In the genomic region with DNA sequence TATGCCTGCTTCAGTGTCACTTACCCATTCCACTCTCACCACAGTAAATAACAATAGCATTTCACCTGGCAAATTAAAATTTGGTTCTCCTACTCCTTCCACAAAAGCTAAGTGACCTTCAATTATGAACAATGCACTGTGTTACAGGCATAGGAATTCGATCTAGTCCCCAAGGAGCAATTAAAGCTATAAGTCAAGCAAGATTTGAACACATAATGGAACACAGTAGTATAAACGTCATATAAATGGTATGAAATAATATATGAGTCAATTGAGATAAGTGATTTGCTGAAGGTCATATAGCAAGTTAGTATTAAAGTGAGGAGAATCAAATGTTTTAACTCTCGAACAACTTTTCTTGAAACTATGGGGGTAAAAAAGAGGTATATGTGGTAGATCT, we compare ENCODE assay signal across 19 cellular contexts.
"Had no signal": no experiment of that assay in that cellular context is flagged by ENCODE, and none has a peak within 500 bp of the region (broad histone marks: within the 10 kb centered on the region; RNA-seq: fewer than 3 reads in every experiment).

No MANE protein-coding gene starts in this region.

- H3K27me3 ChIP-seq: colonic mucosa, heart left ventricle, right lobe of liver, stomach had no signal

- H3K27ac Mint-ChIP-seq: nephron progenitor cell had no signal

- H3K9me3 Mint-ChIP-seq: nephron progenitor cell had no signal

- H3K4me1 Mint-ChIP-seq: nephron progenitor cell had no signal

- DNase-seq: colonic mucosa; dermis blood vessel endothelial cell; effector CD4-positive, alpha-beta T cell; foreskin melanocyte; heart left ventricle; hippocampal formation; left colon; left ventricle myocardium superior; midbrain; nephron progenitor cell; right lobe of liver; stimulated activated naive CD4-positive, alpha-beta T cell; stomach; substantia nigra; trophoblast cell had no signal

- ATAC-seq: heart left ventricle, left colon, left ventricle myocardium superior, right lobe of liver had no signal

- H3K9me3 ChIP-seq: colonic mucosa, heart left ventricle, prostate gland, right lobe of liver, stomach, thoracic aorta had no signal

- H3K27ac ChIP-seq: colonic mucosa, heart left ventricle, parathyroid adenoma, prostate gland, right lobe of liver, stomach, thoracic aorta had no signal

- H3K4me3 ChIP-seq: colonic mucosa, heart left ventricle, lung, prostate gland, right lobe of liver, stomach, thoracic aorta had no signal

- H3K4me3 Mint-ChIP-seq: nephron progenitor cell had no signal

- H3K36me3 ChIP-seq: colonic mucosa, prostate gland, thoracic aorta had no signal

- H3K4me1 ChIP-seq: colonic mucosa, heart left ventricle, parathyroid adenoma, prostate gland, right lobe of liver had no signal
